8 cellular contexts compared by ENCODE assay signal in genomic region chr7:101017099-101017777, GRCh38. TPM values are rescaled to one million over a fixed set of nuclear protein-coding genes. Genes with fewer than 3 reads are reported as not detected.
DNase-seq lines count a peak whose midpoint lies in the region; ATAC-seq and TF ChIP-seq lines count a peak whose summit lies in the region.

No MANE protein-coding gene starts in this region.

- H3K27me3 ChIP-seq in transverse colon = no peaks in the 10 kb centered on the region

- DNase-seq in AG10803 (ENCODE audit: low read depth) (peak; percentile 87), RPMI8226 (peak; percentile 73), activated gamma-delta T cell (lab: John Stamatoyannopoulos, UW) (peak; percentile 21), glomerular visceral epithelial cell (ENCODE audit: extremely low spot score) (peak; percentile 86), pons (ENCODE audit: low spot score) (peak; percentile 1), transverse colon (peak; percentile 59)

- peaks cover 0 to 2% (median 0%) of the 10 kb centered on the region in 4 donors for H3K36me3 ChIP-seq in transverse colon

- in situ Hi-C loops in transverse colon (cut with MboI; ENCODE audit: low pct_ligation_motif_present in 1 of 4, low pct_unique_long_range_greater_than_20kb in 1 of 4, low sequenced_read_pairs in 3 of 4) = no loop called here

- H3K27ac ChIP-seq in transverse colon = peak overlapping the region; percentile 66 to 85 (median 74)

- intact Hi-C loops in transverse colon (cut with DNase I; ENCODE audit: low total_unique reads) = no loop called here

- TF ChIP-seq POLR2A in GM19099 (IDR thresholded peaks at IDR 0.05; ENCODE audit: extremely low read depth, insufficient read length, low read depth) (peak; percentile 63), transverse colon (IDR thresholded peaks at IDR 0.05) (peak; percentile 20)

- WGBS in transverse colon (ENCODE audit: low coverage in 1 of 2), 2 donors = 25% methylated on average over 28 of the region's 28 CpGs; no CpG with 5 or more reads in 1 of the 2 donors

- TF ChIP-seq EP300 in transverse colon (IDR thresholded peaks at IDR 0.05; ENCODE audit: low read depth) = no peak

- H3K9me3 ChIP-seq in transverse colon = no peaks in the 10 kb centered on the region

- peak; percentile 46 for ATAC-seq in HG03457 (IDR thresholded peaks at IDR 0.05; ENCODE audit: unreplicated experiment)

- H3K4me3 ChIP-seq in AG10803 (ENCODE audit: low read length) = peak overlapping the region; percentile 70
- peak overlapping the region; percentile 6 to 56 (median 26) for H3K4me3 ChIP-seq in transverse colon

- H3K4me1 ChIP-seq in transverse colon = peaks cover 5 to 18% (median 12%) of the 10 kb centered on the region in 4 donors

- TF ChIP-seq CTCF in AG10803 (conservative IDR thresholded peaks at IDR 0.05; ENCODE audit: low read length) (no peak), transverse colon (IDR thresholded peaks at IDR 0.05) (no peak)

RNA-seq across cellular contexts. Expression of gene MUC17, which starts 2.6 kb away (rescaled TPM):
- 100 to 1,000 TPM in 1 of 4 donors, 10 to 100 TPM in 2, under 1 TPM in 1; 0.80 to 102 (median 20.0) TPM for total RNA-seq in transverse colon

RNA-seq across cellular contexts. Expression of gene MUC12, which starts 47.9 kb away (rescaled TPM):
- 1,000 to 10,000 TPM in 1 of 4 donors, 100 to 1,000 TPM in 2, 10 to 100 TPM in 1; 90.2 to 2,095 (median 445) TPM for total RNA-seq in transverse colon

Comparison
In these comparisons a context has a peak if more than half of its experiments do, and no peak if none do; other contexts are left out.
1. Peak in every context shown above with its lines: DNase-seq, ATAC-seq, H3K4me3 ChIP-seq and H3K27ac ChIP-seq.
2. DNase-seq: peak in every context shown above with its lines; median percentile 87 in AG10803; 86 in glomerular visceral epithelial cell; 73 in RPMI8226; 59 in transverse colon; 21 in activated gamma-delta T cell; 1 in pons.